In the genomic region with DNA sequence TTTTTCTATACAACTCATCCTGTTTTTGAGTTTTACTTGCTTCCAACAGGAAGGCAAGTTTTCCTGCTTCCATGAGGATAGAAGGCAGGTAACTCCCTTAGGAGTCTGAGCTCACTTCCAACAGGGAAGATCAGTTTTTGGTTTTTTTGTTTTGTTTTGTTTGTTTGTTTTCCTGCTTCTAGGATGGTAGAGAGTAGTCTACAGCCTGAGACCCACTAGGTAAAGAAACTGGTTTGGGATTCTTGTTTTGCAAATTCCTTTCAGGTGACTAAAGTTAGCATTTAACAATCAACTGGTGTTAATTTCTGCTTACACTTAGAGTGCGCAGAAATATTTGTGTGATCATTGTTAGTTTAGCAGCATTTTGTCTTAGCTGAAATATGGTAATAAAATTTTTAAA, we compare ENCODE assay signal across 2 cellular contexts.
TF ChIP-seq lines count a peak whose summit lies in the region.

No MANE protein-coding gene starts in this region.

TF ChIP-seq in H1, 55 proteins besides CTCF, POLR2A, EP300 and RAD21:
- TF ChIP-seq CTBP2 (IDR thresholded peaks at IDR 0.05; ENCODE audit: borderline replicate concordance, insufficient read depth, insufficient read length, low read length) (no peak), E2F6 (IDR thresholded peaks at IDR 0.05) (no peak), NANOG (IDR thresholded peaks at IDR 0.05; ENCODE audit: insufficient read depth, low read depth, low read length, poor library complexity, severe bottlenecking) (no peak), TBP (IDR thresholded peaks at IDR 0.05; ENCODE audit: low read depth, low read length) (no peak), JUND (IDR thresholded peaks at IDR 0.05; ENCODE audit: low read length) (no peak), RXRA (IDR thresholded peaks at IDR 0.05; ENCODE audit: insufficient read depth, low read depth, low read length) (no peak), SIX5 (IDR thresholded peaks at IDR 0.05; ENCODE audit: low read depth, low read length) (no peak), BCL11A (IDR thresholded peaks at IDR 0.05; ENCODE audit: low read depth in 2 of 2, low read length in 2 of 2) (no peak)

TF ChIP-seq in SK-N-SH treated with all-trans-retinoic acid at 6 μM for 48 hours, 23 proteins besides CTCF, POLR2A, EP300 and RAD21:
- TF ChIP-seq OSR1 (CRISPR knock-in tag; IDR thresholded peaks at IDR 0.05) (no peak), ZFP3 (CRISPR knock-in tag; IDR thresholded peaks at IDR 0.05) (no peak), CREB5 (CRISPR knock-in tag; IDR thresholded peaks at IDR 0.05; ENCODE audit: low read depth) (no peak), ZNF8 (CRISPR knock-in tag; IDR thresholded peaks at IDR 0.05) (no peak), BACH2 (CRISPR knock-in tag; IDR thresholded peaks at IDR 0.05; ENCODE audit: borderline replicate concordance) (no peak), ZC3H10 (CRISPR knock-in tag; IDR thresholded peaks at IDR 0.05) (no peak), ZFP30 (CRISPR knock-in tag; IDR thresholded peaks at IDR 0.05) (no peak), ESRRG (CRISPR knock-in tag; IDR thresholded peaks at IDR 0.05) (no peak), PPARA (CRISPR knock-in tag; IDR thresholded peaks at IDR 0.05; ENCODE audit: borderline replicate concordance) (no peak), GLIS3 (CRISPR knock-in tag; IDR thresholded peaks at IDR 0.05) (no peak), ISL1 (CRISPR knock-in tag; IDR thresholded peaks at IDR 0.05) (no peak), RARB (CRISPR knock-in tag; IDR thresholded peaks at IDR 0.05) (no peak)
- TF ChIP-seq, protein P1, sequence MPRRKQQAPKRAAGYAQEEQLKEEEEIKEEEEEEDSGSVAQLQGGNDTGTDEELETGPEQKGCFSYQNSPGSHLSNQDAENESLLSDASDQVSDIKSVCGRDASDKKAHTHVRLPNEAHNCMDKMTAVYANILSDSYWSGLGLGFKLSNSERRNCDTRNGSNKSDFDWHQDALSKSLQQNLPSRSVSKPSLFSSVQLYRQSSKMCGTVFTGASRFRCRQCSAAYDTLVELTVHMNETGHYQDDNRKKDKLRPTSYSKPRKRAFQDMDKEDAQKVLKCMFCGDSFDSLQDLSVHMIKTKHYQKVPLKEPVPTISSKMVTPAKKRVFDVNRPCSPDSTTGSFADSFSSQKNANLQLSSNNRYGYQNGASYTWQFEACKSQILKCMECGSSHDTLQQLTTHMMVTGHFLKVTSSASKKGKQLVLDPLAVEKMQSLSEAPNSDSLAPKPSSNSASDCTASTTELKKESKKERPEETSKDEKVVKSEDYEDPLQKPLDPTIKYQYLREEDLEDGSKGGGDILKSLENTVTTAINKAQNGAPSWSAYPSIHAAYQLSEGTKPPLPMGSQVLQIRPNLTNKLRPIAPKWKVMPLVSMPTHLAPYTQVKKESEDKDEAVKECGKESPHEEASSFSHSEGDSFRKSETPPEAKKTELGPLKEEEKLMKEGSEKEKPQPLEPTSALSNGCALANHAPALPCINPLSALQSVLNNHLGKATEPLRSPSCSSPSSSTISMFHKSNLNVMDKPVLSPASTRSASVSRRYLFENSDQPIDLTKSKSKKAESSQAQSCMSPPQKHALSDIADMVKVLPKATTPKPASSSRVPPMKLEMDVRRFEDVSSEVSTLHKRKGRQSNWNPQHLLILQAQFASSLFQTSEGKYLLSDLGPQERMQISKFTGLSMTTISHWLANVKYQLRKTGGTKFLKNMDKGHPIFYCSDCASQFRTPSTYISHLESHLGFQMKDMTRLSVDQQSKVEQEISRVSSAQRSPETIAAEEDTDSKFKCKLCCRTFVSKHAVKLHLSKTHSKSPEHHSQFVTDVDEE (CRISPR knock-in tag; IDR thresholded peaks at IDR 0.05): no peak
TF ChIP-seq in SK-N-SH treated with all-trans-retinoic acid at 6 μM for 48 hours: peak in this region for 0.
